Comparison of ENCODE assay signal across 1 cellular context in genomic region chr5:134874831-134875655, GRCh38.
A peak's percentile ranks its signal among the peaks of the same experiment; 100 is the strongest.
TF ChIP-seq lines count a peak whose summit lies in the region.

No MANE protein-coding gene starts in this region.

TF ChIP-seq in HepG2, 621 proteins besides CTCF, POLR2A, EP300 and RAD21 (continued from another document):
- TF ChIP-seq ZBTB39 (CRISPR knock-in tag; IDR thresholded peaks at IDR 0.05) (no peak), BCL6 (CRISPR knock-in tag; IDR thresholded peaks at IDR 0.05) (no peak), TOE1 (CRISPR knock-in tag; IDR thresholded peaks at IDR 0.05) (no peak), ATF4 (CRISPR knock-in tag; IDR thresholded peaks at IDR 0.05) (0 out of 4 replicates have a peak, but pooled peaks of 1 of the 2 experiments have one; percentile 17), PREB (CRISPR knock-in tag; IDR thresholded peaks at IDR 0.05) (no peak), NONO (IDR thresholded peaks at IDR 0.05) (no peak), NONO (CRISPR knock-in tag; conservative IDR thresholded peaks at IDR 0.05) (no peak), ZNF652 (CRISPR knock-in tag; IDR thresholded peaks at IDR 0.05; ENCODE audit: borderline replicate concordance, low read depth) (no peak), RBAK (CRISPR knock-in tag; IDR thresholded peaks at IDR 0.05) (no peak), ZNF232 (CRISPR knock-in tag; IDR thresholded peaks at IDR 0.05; ENCODE audit: borderline replicate concordance) (no peak), GATA4 (IDR thresholded peaks at IDR 0.05; ENCODE audit: borderline replicate concordance, low read depth) (no peak)
